In genomic region chr7:2542011-2542923, GRCh38 we compare ENCODE assay signal across 1 cellular context.
TF ChIP-seq lines count a peak whose summit lies in the region.

No MANE protein-coding gene starts in this region.

TF ChIP-seq in GM12878, 131 proteins besides CTCF, POLR2A, EP300 and RAD21:
- TF ChIP-seq PRDM15 (CRISPR knock-in tag; IDR thresholded peaks at IDR 0.05), result no peak
- TF ChIP-seq CUX1 (IDR thresholded peaks at IDR 0.05; ENCODE audit: insufficient replicate concordance, low read depth, low read length), result no peak
- TF ChIP-seq KAT2A (conservative IDR thresholded peaks at IDR 0.05; ENCODE audit: control insufficient read depth, low read depth, low read length), result no peak
